ENCODE assay signal across 8 cellular contexts in the genomic region with DNA sequence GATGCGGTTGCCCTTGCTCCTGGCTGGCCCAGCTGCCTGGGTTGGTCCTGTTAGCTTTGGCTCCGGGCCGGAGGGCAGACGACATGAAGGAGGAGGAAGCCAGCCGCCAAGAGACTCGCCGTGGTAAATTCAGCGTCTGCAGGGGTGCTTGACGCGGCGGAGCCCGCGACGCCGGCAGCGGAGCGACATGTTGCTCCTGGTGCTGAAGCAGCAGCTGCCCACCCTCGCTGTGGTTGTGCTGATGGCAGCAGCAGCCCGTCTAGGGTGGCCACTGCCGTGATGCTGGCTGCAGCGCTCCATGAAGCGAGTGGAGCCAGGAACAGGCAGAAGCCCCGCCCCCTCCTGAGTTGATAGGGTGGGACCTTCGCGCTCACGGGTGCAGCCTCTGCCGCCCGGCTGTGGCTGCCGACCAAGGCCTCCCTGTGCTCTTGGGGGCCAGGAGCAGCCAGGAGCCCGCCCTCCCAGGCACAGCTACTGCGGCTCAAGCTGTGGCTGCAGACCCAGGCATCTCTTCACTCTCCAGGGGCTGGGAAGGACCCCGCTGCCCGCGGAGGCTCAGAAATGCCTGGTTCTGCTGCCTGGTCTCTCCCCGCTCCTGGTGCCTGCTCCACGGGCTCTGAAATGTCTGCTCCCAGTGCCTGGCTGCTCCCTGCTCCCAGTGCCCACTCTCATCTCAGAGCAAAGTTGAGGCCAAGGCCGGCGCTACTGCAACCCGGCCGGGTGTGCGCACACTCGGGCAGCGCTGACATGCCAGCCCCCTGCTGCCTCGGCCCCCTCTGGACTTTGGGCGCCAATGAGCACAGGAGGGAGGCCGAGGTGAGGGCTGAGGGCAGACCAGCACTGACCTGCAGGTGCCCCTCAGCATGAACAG. TPM values are rescaled to one million over a fixed set of nuclear protein-coding genes. Genes with fewer than 3 reads are reported as not detected.
DNase-seq lines count a peak whose midpoint lies in the region; ATAC-seq and TF ChIP-seq lines count a peak whose summit lies in the region.

No MANE protein-coding gene starts in this region.

- no peaks in the 10 kb centered on the region for H3K9me3 Mint-ChIP-seq in CD4-positive, alpha-beta T cell
- no peaks in the 10 kb centered on the region for H3K9me3 Mint-ChIP-seq in activated CD8-positive, alpha-beta T cell treated with anti-CD3 and anti-CD28 coated beads, Interleukin-2, amount 10 ng/mL, durations not matched to agents 7 days and 5 days (ENCODE audit: insufficient read depth)

- H3K4me1 Mint-ChIP-seq in CD4-positive, alpha-beta T cell (ENCODE audit: low read depth): peaks cover 46% of the 10 kb centered on the region
- peaks cover 33% of the 10 kb centered on the region for H3K4me1 Mint-ChIP-seq in activated CD8-positive, alpha-beta T cell treated with anti-CD3 and anti-CD28 coated beads, Interleukin-2, amount 10 ng/mL, durations not matched to agents 7 days and 5 days (ENCODE audit: low read depth)

- TF ChIP-seq CTCF in CD4-positive, alpha-beta T cell (IDR thresholded peaks at IDR 0.05): no peak

- 10 to 11% methylated on average over 43 to 44 of the region's 46 CpGs for WGBS in mesodermal cell (ENCODE audit: insufficient coverage in 2 of 2), 2 experiments

- H3K27me3 Mint-ChIP-seq in CD4-positive, alpha-beta T cell: no peaks in the 10 kb centered on the region
- peaks cover 6% of the 10 kb centered on the region for H3K27me3 Mint-ChIP-seq in activated CD8-positive, alpha-beta T cell treated with anti-CD3 and anti-CD28 coated beads, Interleukin-2, amount 10 ng/mL, durations not matched to agents 7 days and 5 days (ENCODE audit: low read depth)

- CTCF ChIA-PET in CD4-positive, alpha-beta T cell (lab: Charles Lee): interaction anchor here (1.7 kb wide), 1 partner anchor 37 kb away, joined by 4 read pairs; the partner anchor contains the start of gene SH3BP5L
- CTCF ChIA-PET in activated CD8-positive, alpha-beta T cell treated with anti-CD3 and anti-CD28 coated beads, Interleukin-2, amount 10 ng/mL, durations not matched to agents 7 days and 5 days (lab: Charles Lee): interaction anchor here (1.4 kb wide), 1 partner anchor 23 kb away, joined by 4 read pairs; no protein-coding TSS in a partner anchor

- peak overlapping the region; percentile 62 for H3K27ac ChIP-seq in CD4-positive, alpha-beta T cell (ENCODE audit: low read depth, low read length)
- H3K27ac ChIP-seq in effector memory CD4-positive, alpha-beta T cell (ENCODE audit: insufficient read depth, low read length, poor library complexity, severe bottlenecking): peak overlapping the region; percentile 66
- H3K27ac ChIP-seq in mesodermal cell (ENCODE audit: low read depth, low read length, severe bottlenecking): no peak overlapping the region

- peak overlapping the region; percentile 65 for H3K4me3 ChIP-seq in effector memory CD4-positive, alpha-beta T cell (ENCODE audit: insufficient read depth, low read depth, low read length, poor library complexity, severe bottlenecking)
- peak overlapping the region; percentile 47 for H3K4me3 ChIP-seq in mesodermal cell (ENCODE audit: extremely low read depth, insufficient read depth, low read length, poor library complexity, severe bottlenecking)

- no peaks in the 10 kb centered on the region for H3K36me3 ChIP-seq in effector memory CD4-positive, alpha-beta T cell (ENCODE audit: control insufficient read depth, insufficient read depth, low read length)
- H3K36me3 ChIP-seq in mesodermal cell (ENCODE audit: control insufficient read depth, insufficient read depth, low read length): no peaks in the 10 kb centered on the region

- peaks cover 18% of the 10 kb centered on the region for H3K4me1 ChIP-seq in effector memory CD4-positive, alpha-beta T cell (ENCODE audit: control insufficient read depth, insufficient read depth, low read length, poor library complexity, severe bottlenecking)
- H3K4me1 ChIP-seq in mesodermal cell (ENCODE audit: control insufficient read depth, insufficient read depth, low read length, poor library complexity, severe bottlenecking): peaks cover 5% of the 10 kb centered on the region

- H3K4me3 Mint-ChIP-seq in CD4-positive, alpha-beta T cell: peak overlapping the region; percentile 88
- H3K4me3 Mint-ChIP-seq in activated CD8-positive, alpha-beta T cell treated with anti-CD3 and anti-CD28 coated beads, Interleukin-2, amount 10 ng/mL, durations not matched to agents 7 days and 5 days: peak overlapping the region; percentile 84

- POLR2A ChIA-PET in CD4-positive, alpha-beta T cell (lab: Charles Lee): interaction anchor here (1.6 to 4.0 kb wide), 4 partner anchors 10 to 43 kb away, joined by 9 to 33 read pairs (median 14); partner anchors contain the start of genes PGBD2, SH3BP5L and ZNF672
- POLR2A ChIA-PET in activated CD8-positive, alpha-beta T cell treated with anti-CD3 and anti-CD28 coated beads, Interleukin-2, amount 10 ng/mL, durations not matched to agents 7 days and 5 days (lab: Charles Lee): interaction anchor here (0.8 to 3.6 kb wide), 6 partner anchors 10 to 37 kb away, joined by 3 to 18 read pairs (median 4); partner anchors contain the start of genes SH3BP5L and ZNF672

- H3K27ac Mint-ChIP-seq in CD4-positive, alpha-beta T cell: peak overlapping the region; percentile 96
- H3K27ac Mint-ChIP-seq in activated CD8-positive, alpha-beta T cell treated with anti-CD3 and anti-CD28 coated beads, Interleukin-2, amount 10 ng/mL, durations not matched to agents 7 days and 5 days: peak overlapping the region; percentile 88

- no peaks in the 10 kb centered on the region for H3K9me3 ChIP-seq in CD4-positive, alpha-beta T cell (ENCODE audit: control insufficient read depth, low read length)
- H3K9me3 ChIP-seq in effector memory CD4-positive, alpha-beta T cell (ENCODE audit: control insufficient read depth, low read length): no peaks in the 10 kb centered on the region
- no peaks in the 10 kb centered on the region for H3K9me3 ChIP-seq in mesodermal cell (ENCODE audit: control insufficient read depth, low read length)

- peaks cover 8% of the 10 kb centered on the region for H3K36me3 Mint-ChIP-seq in CD4-positive, alpha-beta T cell (ENCODE audit: low read depth)
- peaks cover 9% of the 10 kb centered on the region for H3K36me3 Mint-ChIP-seq in activated CD8-positive, alpha-beta T cell treated with anti-CD3 and anti-CD28 coated beads, Interleukin-2, amount 10 ng/mL, durations not matched to agents 7 days and 5 days (ENCODE audit: low read depth)

- peak; percentile 56 for ATAC-seq in CD4-positive, alpha-beta T cell (ENCODE audit: poor library complexity)
- ATAC-seq in GM19455 (IDR thresholded peaks at IDR 0.05; ENCODE audit: unreplicated experiment) (peak; percentile 59), HG03571 (IDR thresholded peaks at IDR 0.05; ENCODE audit: unreplicated experiment) (peak; percentile 71)
- peak; percentile 75 for ATAC-seq in activated CD8-positive, alpha-beta T cell treated with anti-CD3 and anti-CD28 coated beads, Interleukin-2, amount 10 ng/mL, durations not matched to agents 7 days and 5 days

- H3K27me3 ChIP-seq in CD4-positive, alpha-beta T cell (ENCODE audit: control insufficient read depth, insufficient read depth, low read length): no peaks in the 10 kb centered on the region
- H3K27me3 ChIP-seq in effector memory CD4-positive, alpha-beta T cell (replicated peaks; ENCODE audit: control insufficient read depth, insufficient read depth, low read length, poor library complexity, severe bottlenecking): no peaks in the 10 kb centered on the region

- DNase-seq in CD4-positive, alpha-beta T cell: peak; percentile 58 to 82 (median 71)
- DNase-seq in NCI-H82 (lab: John Stamatoyannopoulos, UW): peak; percentile 97
- DNase-seq in activated CD8-positive, alpha-beta T cell treated with anti-CD3 and anti-CD28 coated beads, Interleukin-2, amount 10 ng/mL, durations not matched to agents 7 days and 5 days: peak; percentile 86
- DNase-seq in effector memory CD4-positive, alpha-beta T cell: peak; percentile 70 to 77 (median 71)
- DNase-seq in stimulated activated CD8-positive, alpha-beta memory T cell treated with anti-CD3 and anti-CD28 coated beads, Interleukin-15, amount 100 ng/mL, for 4 hours (ENCODE audit: low read depth in 2 of 2): peak; percentile 51 to 58

- intact Hi-C loops in CD4-positive, alpha-beta T cell (cut with DNase I, micrococcal nuclease): loop anchor here (1.0 to 2.0 kb wide), 2 partner anchors 10 to 42 kb away; no protein-coding TSS in a partner anchor

RNA-seq across cellular contexts. Expression of gene ZNF692, which starts 4.4 kb away (rescaled TPM):
- total RNA-seq in CD4-positive, alpha-beta T cell: 10 to 100 TPM; 23.3 to 27.3 TPM
- total RNA-seq in activated CD8-positive, alpha-beta T cell treated with anti-CD3 and anti-CD28 coated beads, Interleukin-2, amount 10 ng/mL, durations not matched to agents 7 days and 5 days: 10 to 100 TPM; 52.7 to 66.8 TPM
- 45.1 TPM for polyA plus RNA-seq in mesodermal cell (2013, experiment 1 of 2)
- 39.3 TPM for polyA plus RNA-seq in mesodermal cell (2013, experiment 2 of 2)

RNA-seq across cellular contexts. Expression of gene ZNF672, which starts 25.2 kb away (rescaled TPM):
- 10 to 100 TPM; 35.9 to 38.4 TPM for total RNA-seq in CD4-positive, alpha-beta T cell
- total RNA-seq in activated CD8-positive, alpha-beta T cell treated with anti-CD3 and anti-CD28 coated beads, Interleukin-2, amount 10 ng/mL, durations not matched to agents 7 days and 5 days: 10 to 100 TPM; 48.4 to 54.5 TPM
- 32.1 TPM for polyA plus RNA-seq in mesodermal cell (2013, experiment 1 of 2)
- 27.8 TPM for polyA plus RNA-seq in mesodermal cell (2013, experiment 2 of 2)

RNA-seq across cellular contexts. Expression of gene SH3BP5L, which starts 37.5 kb away (rescaled TPM):
- total RNA-seq in CD4-positive, alpha-beta T cell: 10 to 100 TPM; 21.7 to 25.2 TPM
- 10 to 100 TPM; 28.9 to 31.4 TPM for total RNA-seq in activated CD8-positive, alpha-beta T cell treated with anti-CD3 and anti-CD28 coated beads, Interleukin-2, amount 10 ng/mL, durations not matched to agents 7 days and 5 days
- 22.4 TPM for polyA plus RNA-seq in mesodermal cell (2013, experiment 1 of 2)
- 18.5 TPM for polyA plus RNA-seq in mesodermal cell (2013, experiment 2 of 2)

RNA-seq across cellular contexts. Expression of gene PGBD2, which starts 42.8 kb away (rescaled TPM):
- total RNA-seq in CD4-positive, alpha-beta T cell: under 1 TPM; 0.78 to 0.85 TPM
- 1 to 10 TPM; 6.3 to 6.7 TPM for total RNA-seq in activated CD8-positive, alpha-beta T cell treated with anti-CD3 and anti-CD28 coated beads, Interleukin-2, amount 10 ng/mL, durations not matched to agents 7 days and 5 days
- polyA plus RNA-seq in mesodermal cell (2013, experiment 1 of 2): 3.2 TPM
- polyA plus RNA-seq in mesodermal cell (2013, experiment 2 of 2): 2.9 TPM
